17 cellular contexts compared by ENCODE assay signal in the genomic region with DNA sequence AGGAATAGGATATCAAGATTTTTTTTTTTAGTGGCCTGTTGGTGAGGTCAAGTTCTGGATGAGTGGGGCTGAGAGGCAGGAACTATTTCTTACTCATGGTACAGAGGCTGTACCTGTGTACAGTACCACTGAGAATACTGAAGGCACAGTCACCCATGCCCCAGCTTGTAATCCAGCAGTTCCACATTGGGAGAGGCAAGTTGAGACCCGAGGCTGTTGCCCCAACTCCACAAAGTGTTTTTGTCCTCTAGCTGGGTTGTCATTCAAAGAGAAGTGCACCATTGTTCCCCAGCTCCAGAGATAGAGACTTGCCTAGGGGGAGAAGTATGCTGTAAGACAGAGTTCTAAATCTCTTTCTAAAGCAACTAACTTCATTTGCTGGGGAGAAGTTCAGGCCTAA.
"Had no signal": no experiment of that assay in that cellular context is flagged by ENCODE, and none has a peak within 500 bp of the region (broad histone marks: within the 10 kb centered on the region; RNA-seq: fewer than 3 reads in every experiment).

No MANE protein-coding gene starts in this region.

- H3K27ac Mint-ChIP-seq: activated CD4-positive, alpha-beta memory T cell treated with anti-CD3 and anti-CD28 coated beads, Interleukin-2, amount 10 ng/mL, durations not matched to agents 7 days and 5 days; activated T-cell treated with anti-CD3 and anti-CD28 coated beads, Interleukin-2, amount 50 U/mL, for 24 hours; natural killer cell treated with Interleukin-12 subunit alpha and Interleukin-12 subunit beta and Interleukin-15 and Interleukin-18, amount 100 ng/mL, for 72 hours had no signal

- H3K4me3 Mint-ChIP-seq: activated CD4-positive, alpha-beta memory T cell treated with anti-CD3 and anti-CD28 coated beads, Interleukin-2, amount 10 ng/mL, durations not matched to agents 7 days and 5 days; activated T-cell treated with anti-CD3 and anti-CD28 coated beads, Interleukin-2, amount 50 U/mL, for 24 hours; natural killer cell treated with Interleukin-12 subunit alpha and Interleukin-12 subunit beta and Interleukin-15 and Interleukin-18, amount 100 ng/mL, for 72 hours had no signal

- ATAC-seq: natural killer cell treated with Interleukin-12 subunit alpha and Interleukin-12 subunit beta and Interleukin-15 and Interleukin-18, amount 100 ng/mL, for 72 hours had no signal

- DNase-seq: activated CD4-positive, alpha-beta memory T cell treated with anti-CD3 and anti-CD28 coated beads, Interleukin-2, amount 10 ng/mL, durations not matched to agents 7 days and 5 days; activated CD4-positive, alpha-beta T cell treated with anti-CD3 and anti-CD28 coated beads for 48 hours; activated naive CD4-positive, alpha-beta T cell treated with anti-CD3 and anti-CD28 coated beads, Interleukin-2, amount 50 U/mL, for 16 hours; activated T-cell treated with anti-CD3 and anti-CD28 coated beads, Interleukin-2, amount 50 U/mL, for 24 hours; aorta; brain microvascular endothelial cell; cerebellar nuclear complex; effector CD8-positive, alpha-beta T cell; kidney glomerular epithelial cell; nucleus accumbens; retina; spleen; stimulated activated naive CD4-positive, alpha-beta T cell; SW 1271; T-helper 2 cell; WERI-Rb-1 had no signal

- H3K4me3 ChIP-seq: spleen had no signal

- H3K36me3 ChIP-seq: brain microvascular endothelial cell, WERI-Rb-1 had no signal

- H3K27me3 ChIP-seq: brain microvascular endothelial cell, spleen had no signal

- H3K27ac ChIP-seq: brain microvascular endothelial cell, spleen, WERI-Rb-1 had no signal

- H3K27me3 Mint-ChIP-seq: activated CD4-positive, alpha-beta memory T cell treated with anti-CD3 and anti-CD28 coated beads, Interleukin-2, amount 10 ng/mL, durations not matched to agents 7 days and 5 days; activated T-cell treated with anti-CD3 and anti-CD28 coated beads, Interleukin-2, amount 50 U/mL, for 24 hours; natural killer cell treated with Interleukin-12 subunit alpha and Interleukin-12 subunit beta and Interleukin-15 and Interleukin-18, amount 100 ng/mL, for 72 hours had no signal
